Comparison of ENCODE assay signal across 8 cellular contexts in the genomic region with DNA sequence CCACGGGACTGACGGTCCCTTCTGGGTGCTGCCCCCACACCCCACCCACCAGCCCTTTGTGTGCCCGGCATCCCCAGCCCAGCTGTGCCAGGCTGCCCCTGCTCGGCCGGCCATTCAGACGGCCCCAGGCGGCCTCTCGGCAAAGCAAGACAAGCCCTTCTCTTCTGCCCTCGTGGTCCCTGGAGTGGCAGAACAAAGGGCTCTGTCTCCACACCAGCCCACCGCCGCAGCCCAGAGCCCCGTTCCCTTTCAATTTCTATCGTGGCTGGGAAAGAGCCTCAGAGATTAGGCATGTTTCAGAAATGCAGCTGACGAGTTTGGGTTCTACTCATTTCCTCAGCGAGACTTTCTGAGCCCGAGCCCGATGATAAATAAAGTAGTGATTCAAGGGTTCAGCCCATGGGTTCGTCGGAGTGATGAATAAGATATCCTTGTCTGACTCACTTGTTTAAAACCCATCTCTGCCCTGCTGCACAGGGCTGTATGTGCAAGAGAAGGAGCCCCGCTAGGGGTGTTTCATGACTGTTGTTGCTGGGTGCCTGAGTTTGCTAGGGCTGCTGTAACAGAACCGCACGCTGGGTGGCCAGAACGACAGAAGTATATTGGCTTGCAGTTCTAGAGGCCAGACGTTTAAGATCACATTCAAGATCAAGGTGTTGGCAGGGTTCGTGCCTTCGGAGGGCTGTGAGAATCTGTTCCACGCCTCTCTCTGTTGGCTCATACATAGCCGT. TPM values are rescaled to one million over a fixed set of nuclear protein-coding genes. Genes with fewer than 3 reads are reported as not detected.
DNase-seq lines count a peak whose midpoint lies in the region; ATAC-seq and TF ChIP-seq lines count a peak whose summit lies in the region.

No MANE protein-coding gene starts in this region.

- peaks cover 11% of the 10 kb centered on the region for H3K36me3 Mint-ChIP-seq in activated T-helper 1 cell treated with anti-CD3 and anti-CD28 coated beads, Interleukin-12 subunit alpha, Interleukin-12 subunit beta, Interleukin-2, Interleukin-4 antibody, amounts not matched to agents 30 ng/mL and 10 ng/mL and 1 ng/mL, durations not matched to agents 14 hours and 24 hours and 36 hours (ENCODE audit: low read depth)

- peak overlapping the region; percentile 46 for H3K18ac ChIP-seq in neuronal stem cell (ENCODE audit: low read length)

- H2BK5ac ChIP-seq in neuronal stem cell (ENCODE audit: low read length), result no peak overlapping the region

- no peaks in the 10 kb centered on the region; the same call in 1 of the 2 replicates for H3K36me3 ChIP-seq in OCI-LY1 (ENCODE audit: insufficient read depth, low read length)
- peaks cover 0 to 29% of the 10 kb centered on the region in 2 donors for H3K36me3 ChIP-seq in neuronal stem cell (replicated peaks in 1 of 2; ENCODE audit: control insufficient read depth in 2 of 2, insufficient read depth in 2 of 2, low read length in 2 of 2)
- no peaks in the 10 kb centered on the region for H3K36me3 ChIP-seq in stomach

- peak overlapping the region; percentile 56 for H3K4me3 ChIP-seq in OCI-LY1 (ENCODE audit: low read depth, low read length, poor library complexity, severe bottlenecking)
- peak overlapping the region in 1 of 2 donors; percentile 40 for H3K4me3 ChIP-seq in neuronal stem cell (ENCODE audit: low read length in 2 of 2)
- H3K4me3 ChIP-seq in stomach, result peak overlapping the region; percentile 32 to 39 (median 36)

- H3K27ac ChIP-seq in OCI-LY1 (ENCODE audit: low read depth, low read length, poor library complexity, severe bottlenecking), result peak overlapping the region; percentile 70
- no peak overlapping the region for H3K27ac ChIP-seq in neuronal stem cell (replicated peaks; ENCODE audit: low read length)
- peak overlapping the region; percentile 89 to 95 (median 93) for H3K27ac ChIP-seq in stomach

- DNase-seq in AG20443 (ENCODE audit: low spot score) (peak; percentile 92), fibroblast of peridontal ligament (ENCODE audit: extremely low read depth) (peak; percentile 98), neuronal stem cell (ENCODE audit: low spot score) (peak; percentile 37), stomach (peak; percentile 74)
- peak; percentile 53 for DNase-seq in activated T-helper 1 cell treated with anti-CD3 and anti-CD28 coated beads, Interleukin-12 subunit alpha, Interleukin-12 subunit beta, Interleukin-2, Interleukin-4 antibody, amounts not matched to agents 30 ng/mL and 10 ng/mL and 1 ng/mL, durations not matched to agents 14 hours and 24 hours and 36 hours (ENCODE audit: low spot score)

- intact Hi-C loops in activated T-helper 1 cell treated with anti-CD3 and anti-CD28 coated beads, Interleukin-12 subunit alpha, Interleukin-12 subunit beta, Interleukin-2, Interleukin-4 antibody, amounts not matched to agents 30 ng/mL and 10 ng/mL and 1 ng/mL, durations not matched to agents 14 hours and 24 hours and 36 hours (cut with micrococcal nuclease), result loop anchor here (1.0 to 5.0 kb wide), 3 partner anchors 45 to 1072 kb away; a partner anchor contains a TSS
- intact Hi-C loops in stomach (cut with DNase I; ENCODE audit: low total_unique reads), result loop anchor here (10.0 kb wide), 1 partner anchor 45 kb away; no protein-coding TSS in a partner anchor

- no peaks in the 10 kb centered on the region for H3K27me3 Mint-ChIP-seq in activated T-helper 1 cell treated with anti-CD3 and anti-CD28 coated beads, Interleukin-12 subunit alpha, Interleukin-12 subunit beta, Interleukin-2, Interleukin-4 antibody, amounts not matched to agents 30 ng/mL and 10 ng/mL and 1 ng/mL, durations not matched to agents 14 hours and 24 hours and 36 hours (ENCODE audit: insufficient read depth)

- H2BK120ac ChIP-seq in neuronal stem cell (ENCODE audit: low read depth, low read length), result no peak overlapping the region

- H3K9me3 Mint-ChIP-seq in activated T-helper 1 cell treated with anti-CD3 and anti-CD28 coated beads, Interleukin-12 subunit alpha, Interleukin-12 subunit beta, Interleukin-2, Interleukin-4 antibody, amounts not matched to agents 30 ng/mL and 10 ng/mL and 1 ng/mL, durations not matched to agents 14 hours and 24 hours and 36 hours, result no peaks in the 10 kb centered on the region

- no CpG with 5 or more reads among the region's 28 CpGs for WGBS in neuronal stem cell (ENCODE audit: extremely low coverage in 2 of 2, insufficient read length in 2 of 2, insufficient replicate concordance in 1 of 2), 2 donors
- 13 to 29% (median 14%) methylated on average over 23 to 28 of the region's 28 CpGs for WGBS in stomach, 5 donors

- no peak overlapping the region for H3K23ac ChIP-seq in neuronal stem cell (ENCODE audit: low read depth, low read length, poor library complexity)

- no peaks in the 10 kb centered on the region for H3K27me3 ChIP-seq in OCI-LY1 (ENCODE audit: insufficient read depth, low read length)
- H3K27me3 ChIP-seq in neuronal stem cell (ENCODE audit: control insufficient read depth in 3 of 3, insufficient read depth in 3 of 3, low read depth in 1 of 3, low read length in 3 of 3), result peaks cover 0 to 4% (median 0%) of the 10 kb centered on the region in 3 experiments
- H3K27me3 ChIP-seq in stomach, result no peaks in the 10 kb centered on the region

- H3K4me1 ChIP-seq in OCI-LY1 (ENCODE audit: insufficient read depth, low read length, severe bottlenecking) (peaks cover 53% of the 10 kb centered on the region), neuronal stem cell (ENCODE audit: control insufficient read depth in 2 of 2, insufficient read depth in 1 of 2, low read depth in 1 of 2, low read length in 2 of 2) (peaks cover 16 to 23% of the 10 kb centered on the region in 2 donors), stomach (peaks cover 46 to 76% (median 62%) of the 10 kb centered on the region in 4 donors)

- no peak overlapping the region for H4K8ac ChIP-seq in neuronal stem cell (ENCODE audit: low read depth, low read length)

- H3K4me2 ChIP-seq in OCI-LY1 (ENCODE audit: low read length), result peak overlapping the region; percentile 86
- peak overlapping the region; percentile 48 for H3K4me2 ChIP-seq in neuronal stem cell (ENCODE audit: insufficient read depth, low read length, poor library complexity, severe bottlenecking)

- peak; percentile 64 for TF ChIP-seq CTCF in OCI-LY1 (IDR thresholded peaks at IDR 0.05; ENCODE audit: low read length)
- TF ChIP-seq CTCF in stomach (IDR thresholded peaks at IDR 0.05), result peak in 5 of 7 experiments; percentile 55 to 70 (median 59)

- ATAC-seq in GM21529 (IDR thresholded peaks at IDR 0.05; ENCODE audit: unreplicated experiment), result peak; percentile 39
- ATAC-seq in HG02884 (IDR thresholded peaks at IDR 0.05; ENCODE audit: unreplicated experiment), result no peak

- TF ChIP-seq POLR2A in stomach (IDR thresholded peaks at IDR 0.05), result no peak

- H2BK12ac ChIP-seq in neuronal stem cell (ENCODE audit: low read length), result no peak overlapping the region

- no peak overlapping the region for H2AK5ac ChIP-seq in neuronal stem cell (ENCODE audit: low read depth, low read length)

- H3K79me2 ChIP-seq in OCI-LY1 (ENCODE audit: insufficient read depth, low read length), result peaks cover 45% of the 10 kb centered on the region

- no peaks in the 10 kb centered on the region for H3F3A ChIP-seq in OCI-LY1 (ENCODE audit: insufficient read depth, low read length)

- H3K14ac ChIP-seq in neuronal stem cell (ENCODE audit: low read length), result no peak overlapping the region

- H3K79me1 ChIP-seq in neuronal stem cell (ENCODE audit: low read depth, low read length), result peaks cover 6% of the 10 kb centered on the region

- peaks cover 39% of the 10 kb centered on the region for H3K4me1 Mint-ChIP-seq in activated T-helper 1 cell treated with anti-CD3 and anti-CD28 coated beads, Interleukin-12 subunit alpha, Interleukin-12 subunit beta, Interleukin-2, Interleukin-4 antibody, amounts not matched to agents 30 ng/mL and 10 ng/mL and 1 ng/mL, durations not matched to agents 14 hours and 24 hours and 36 hours (ENCODE audit: low read depth)

- no peaks in the 10 kb centered on the region for H3K9me3 ChIP-seq in OCI-LY1 (ENCODE audit: low read length)
- no peaks in the 10 kb centered on the region for H3K9me3 ChIP-seq in neuronal stem cell (replicated peaks in 1 of 2; ENCODE audit: control insufficient read depth in 2 of 2, insufficient read depth in 1 of 2, low read depth in 1 of 2, low read length in 2 of 2)
- no peaks in the 10 kb centered on the region for H3K9me3 ChIP-seq in stomach

- no peak overlapping the region for H2BK15ac ChIP-seq in neuronal stem cell (ENCODE audit: low read length)

- peak overlapping the region; percentile 67 for H3K4me3 Mint-ChIP-seq in activated T-helper 1 cell treated with anti-CD3 and anti-CD28 coated beads, Interleukin-12 subunit alpha, Interleukin-12 subunit beta, Interleukin-2, Interleukin-4 antibody, amounts not matched to agents 30 ng/mL and 10 ng/mL and 1 ng/mL, durations not matched to agents 14 hours and 24 hours and 36 hours

- H2AFZ ChIP-seq in OCI-LY1 (ENCODE audit: low read length) (no peak overlapping the region), neuronal stem cell (ENCODE audit: low read length) (peak overlapping the region; percentile 83)

- H3K9me2 ChIP-seq in OCI-LY1 (ENCODE audit: low read depth, low read length), result no peaks in the 10 kb centered on the region

- H3K9ac ChIP-seq in OCI-LY1 (ENCODE audit: low read length), result peak overlapping the region; percentile 55; the same call in 1 of the 2 replicates
- no peak overlapping the region for H3K9ac ChIP-seq in neuronal stem cell (ENCODE audit: low read depth, low read length, poor library complexity)

- H4K91ac ChIP-seq in neuronal stem cell (ENCODE audit: low read depth, low read length, poor library complexity), result no peak overlapping the region

- no peak for TF ChIP-seq EP300 in stomach (IDR thresholded peaks at IDR 0.05)

- no peak overlapping the region for H3K4ac ChIP-seq in neuronal stem cell (ENCODE audit: low read length)

- H4K20me1 ChIP-seq in OCI-LY1 (ENCODE audit: insufficient read depth, low read length), result no peaks in the 10 kb centered on the region

- peak overlapping the region; percentile 84 for H3K27ac Mint-ChIP-seq in activated T-helper 1 cell treated with anti-CD3 and anti-CD28 coated beads, Interleukin-12 subunit alpha, Interleukin-12 subunit beta, Interleukin-2, Interleukin-4 antibody, amounts not matched to agents 30 ng/mL and 10 ng/mL and 1 ng/mL, durations not matched to agents 14 hours and 24 hours and 36 hours

RNA-seq across cellular contexts. Expression of a gene that starts 4.3 kb away (rescaled TPM):
- total RNA-seq in activated T-helper 1 cell treated with anti-CD3 and anti-CD28 coated beads, Interleukin-12 subunit alpha, Interleukin-12 subunit beta, Interleukin-2, Interleukin-4 antibody, amounts not matched to agents 30 ng/mL and 10 ng/mL and 1 ng/mL, durations not matched to agents 14 hours and 24 hours and 36 hours, result 134 and 137 TPM in 2 replicates
- polyA plus RNA-seq in neuronal stem cell (2013, experiment 1 of 2), result 22.7 TPM
- 23.8 TPM for polyA plus RNA-seq in neuronal stem cell (2013, experiment 2 of 2)
- 100 to 1,000 TPM in 3 of 5 donors, 10 to 100 TPM in 2; 43.0 to 265 (median 156) TPM for total RNA-seq in stomach
- polyA plus RNA-seq in stomach, result 10 to 100 TPM; 30.2 to 35.6 (median 30.6) TPM

RNA-seq across cellular contexts. Expression of a gene that starts 4.6 kb away (rescaled TPM):
- total RNA-seq in activated T-helper 1 cell treated with anti-CD3 and anti-CD28 coated beads, Interleukin-12 subunit alpha, Interleukin-12 subunit beta, Interleukin-2, Interleukin-4 antibody, amounts not matched to agents 30 ng/mL and 10 ng/mL and 1 ng/mL, durations not matched to agents 14 hours and 24 hours and 36 hours, result 32.8 and 34.9 TPM in 2 replicates
- 26.5 TPM for polyA plus RNA-seq in neuronal stem cell (2013, experiment 1 of 2)
- polyA plus RNA-seq in neuronal stem cell (2013, experiment 2 of 2), result 27.2 TPM
- total RNA-seq in stomach, result 10 to 100 TPM in 1 of 5 donors, 1 to 10 TPM in 3, under 1 TPM in 1; 0.45 to 27.2 (median 8.3) TPM
- 10 to 100 TPM in 1 of 3 donors, 1 to 10 TPM in 2; 9.2 to 11.9 (median 9.4) TPM for polyA plus RNA-seq in stomach

RNA-seq across cellular contexts. Expression of a gene that starts 53.3 kb away (rescaled TPM):
- total RNA-seq in activated T-helper 1 cell treated with anti-CD3 and anti-CD28 coated beads, Interleukin-12 subunit alpha, Interleukin-12 subunit beta, Interleukin-2, Interleukin-4 antibody, amounts not matched to agents 30 ng/mL and 10 ng/mL and 1 ng/mL, durations not matched to agents 14 hours and 24 hours and 36 hours, result 0.18 TPM in 1 of 2 replicates, not detected in the other
- 21.3 TPM for polyA plus RNA-seq in neuronal stem cell (2013, experiment 1 of 2)
- 22.3 TPM for polyA plus RNA-seq in neuronal stem cell (2013, experiment 2 of 2)
- total RNA-seq in stomach, result 100 to 1,000 TPM in 1 of 5 donors, 10 to 100 TPM in 3, under 1 TPM in 1; 0.43 to 221 (median 13.2) TPM
- polyA plus RNA-seq in stomach, result 1 to 10 TPM; 2.1 to 6.6 (median 2.3) TPM

Comparison
In these comparisons a context has a peak if more than half of its experiments do, and no peak if none do; other contexts are left out.
1. DNase-seq: peak in every context shown above with its lines; median percentile 98 in fibroblast of peridontal ligament; 92 in AG20443; 74 in stomach; 53 in activated T-helper 1 cell treated with anti-CD3 and anti-CD28 coated beads, Interleukin-12 subunit alpha, Interleukin-12 subunit beta, Interleukin-2, Interleukin-4 antibody, amounts not matched to agents 30 ng/mL and 10 ng/mL and 1 ng/mL, durations not matched to agents 14 hours and 24 hours and 36 hours; 37 in neuronal stem cell.